Comparison of ENCODE assay signal across 6 cellular contexts in the genomic region with DNA sequence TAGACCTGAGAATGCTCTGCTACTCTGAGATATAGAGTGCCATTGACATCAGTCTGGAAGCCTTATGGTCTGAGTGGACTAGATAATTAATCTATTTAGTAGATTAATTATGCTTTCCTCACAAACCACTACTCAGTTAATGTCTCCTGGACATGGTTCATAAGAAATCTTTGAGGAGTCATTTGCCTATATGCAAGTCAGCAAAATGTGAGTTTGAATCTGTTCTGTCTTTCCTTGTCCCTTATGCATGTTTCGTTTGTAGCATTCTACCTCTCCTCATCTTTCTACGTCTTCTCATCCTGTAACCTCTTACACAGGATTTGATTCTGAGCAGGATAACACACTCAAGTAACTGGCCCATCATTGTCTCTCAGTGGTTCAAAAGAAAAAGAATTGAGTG.
"Had no signal": no experiment of that assay in that cellular context is flagged by ENCODE, and none has a peak within 500 bp of the region (broad histone marks: within the 10 kb centered on the region; RNA-seq: fewer than 3 reads in every experiment).

No MANE protein-coding gene starts in this region.

- H3K27ac ChIP-seq: GM23248, HL-60 had no signal

- H2AFZ ChIP-seq: GM23248 had no signal

- H3K4me3 ChIP-seq: GM23248 had no signal

- H3K9ac ChIP-seq: GM23248 had no signal

- DNase-seq: GM23248, GOT3, H9, HCEC 1CT, KG1 had no signal
